23 cellular contexts compared by ENCODE assay signal in genomic region chr7:105512926-105513526, GRCh38. TPM values are rescaled to one million over a fixed set of nuclear protein-coding genes. Genes with fewer than 3 reads are reported as not detected.
A peak's percentile ranks its signal among the peaks of the same experiment; 100 is the strongest.
DNase-seq lines count a peak whose midpoint lies in the region; ATAC-seq, FAIRE-seq and TF ChIP-seq lines count a peak whose summit lies in the region.
"Had no signal": no experiment of that assay in that cellular context is flagged by ENCODE, and none has a peak within 500 bp of the region (broad histone marks: within the 10 kb centered on the region; RNA-seq: fewer than 3 reads in every experiment).

No MANE protein-coding gene starts in this region.

- DNase-seq in activated CD4-positive, alpha-beta T cell treated with anti-CD3 and anti-CD28 coated beads, Interleukin-2, amount 10 ng/mL, durations not matched to agents 24 days and 14 days, result no peak
- DNase-seq in activated CD4-positive, alpha-beta T cell treated with anti-CD3 and anti-CD28 coated beads for 1 hour, result no peak
- peak in 1 of 4 experiments; percentile 11 for DNase-seq in K562 (ENCODE audit: extremely low read depth in 1 of 4, low spot score in 3 of 4)
- DNase-seq in hepatic stellate cell (ENCODE audit: low spot score), result no peak
- no peak for DNase-seq in substantia nigra (lab: John Stamatoyannopoulos, UW)
- DNase-seq: activated CD4-positive, alpha-beta T cell treated with anti-CD3 and anti-CD28 coated beads, Interleukin-2, amount 50 U/mL, for 48 hours; BE2C; dermis blood vessel endothelial cell; NCI-H1417; NCI-H510A; NK-92 treated with Interleukin-12 subunit alpha and Interleukin-12 subunit beta, amount 100 ng/mL, for 24 hours; retina; SJCRH30; spleen; stimulated activated CD4-positive, alpha-beta T cell treated with anti-CD3 and anti-CD28 coated beads, Interleukin-4, amount 100 ng/mL, for 4 hours; T-helper 2 cell had no signal

- H3K4me1 ChIP-seq in ACC112 (ENCODE audit: control insufficient read depth, insufficient read depth, low read length, unreplicated experiment) (peaks cover 12% of the 10 kb centered on the region), KMS-11 (ENCODE audit: low read depth, poor library complexity, severe bottlenecking) (peaks cover 34% of the 10 kb centered on the region), K562 (replicated peaks in 1 of 2; ENCODE audit: control insufficient read depth in 2 of 2, insufficient read depth in 2 of 2, low read length in 2 of 2) (peaks cover 7 to 10% of the 10 kb centered on the region in 2 experiments; a peak in 4 of 5 replicates)
- H3K4me1 ChIP-seq: BE2C had no signal

- POLR2A ChIA-PET in K562 (lab: Yijun Ruan, JAX), result interaction anchor here (0.7 kb wide), 1 partner anchor 165 kb away, joined by 4 read pairs; no protein-coding TSS in a partner anchor

- no TSS peak for BruUV-seq in K562 (replicated peaks; lab: Mats Ljungman, UMichigan)

- CTCF ChIA-PET in K562 (lab: Yijun Ruan, JAX; ENCODE audit: low intra/inter-chr PET ratio), result no interaction called here

- peaks cover 8% of the 10 kb centered on the region; the same call in 1 of the 2 replicates for H3K36me3 ChIP-seq in ACC112 (ENCODE audit: insufficient read depth, low read length)
- H3K36me3 ChIP-seq in KMS-11 (ENCODE audit: insufficient read depth), result no peaks in the 10 kb centered on the region
- H3K36me3 ChIP-seq in K562 (ENCODE audit: control insufficient read depth, insufficient read depth, low read length), result peaks cover 63% of the 10 kb centered on the region

- H3K27me3 Mint-ChIP-seq in activated CD4-positive, alpha-beta T cell treated with anti-CD3 and anti-CD28 coated beads, Interleukin-2, amount 10 ng/mL, durations not matched to agents 24 days and 14 days, result no peaks in the 10 kb centered on the region
- H3K27me3 Mint-ChIP-seq: type B pancreatic cell had no signal

- H4K20me1 ChIP-seq in KMS-11 (ENCODE audit: insufficient read depth) (peaks cover 16% of the 10 kb centered on the region), K562 (replicated peaks; ENCODE audit: control insufficient read depth, insufficient read depth, low read length) (no peaks in the 10 kb centered on the region; the same call in 1 of the 2 replicates)

- H3K4me2 ChIP-seq in KMS-11 (peak overlapping the region; percentile 73), K562 (ENCODE audit: insufficient read depth, low read length) (no peak overlapping the region)

- no peak overlapping the region for H2AFZ ChIP-seq in ACC112 (ENCODE audit: low read length, unreplicated experiment)
- no peak overlapping the region for H2AFZ ChIP-seq in KMS-11 (ENCODE audit: low read depth)
- H2AFZ ChIP-seq in K562 (ENCODE audit: low read depth, low read length), result no peak overlapping the region

- H3K9me3 ChIP-seq in K562 (replicated peaks; ENCODE audit: control insufficient read depth, insufficient read depth, low read depth, low read length), result no peaks in the 10 kb centered on the region
- H3K9me3 ChIP-seq: BE2C, SJCRH30, spleen had no signal

- H3K4me3 Mint-ChIP-seq in activated CD4-positive, alpha-beta T cell treated with anti-CD3 and anti-CD28 coated beads, Interleukin-2, amount 10 ng/mL, durations not matched to agents 24 days and 14 days, result peak overlapping the region; percentile 50
- H3K4me3 Mint-ChIP-seq: type B pancreatic cell had no signal

- H3K27ac ChIP-seq in ACC112 (ENCODE audit: low read depth, low read length) (peak overlapping the region; percentile 8; the same call in 1 of the 2 replicates), KMS-11 (peak overlapping the region; percentile 56; the same call in 1 of the 2 replicates), K562 (ENCODE audit: extremely low read depth, low read depth, low read length) (no peak overlapping the region; the same call in 2 of the 3 replicates), substantia nigra (ENCODE audit: low read depth, low read length, poor library complexity, severe bottlenecking) (no peak overlapping the region)
- H3K27ac ChIP-seq: SJCRH30, spleen had no signal

- TF ChIP-seq CTCF in KMS-11 (conservative IDR thresholded peaks at IDR 0.05; ENCODE audit: low read depth, low read length) (no peak), K562 (IDR thresholded peaks at IDR 0.05 in 2 of 3, conservative IDR thresholded peaks at IDR 0.05 in 1 of 3; ENCODE audit: insufficient read depth in 2 of 3, low read depth in 1 of 3, low read length in 3 of 3) (no peak)

- no peak for TF ChIP-seq RAD21 in K562 (CRISPR knock-in tag; conservative IDR thresholded peaks at IDR 0.05 in 1 of 2, IDR thresholded peaks at IDR 0.05 in 1 of 2)

- peaks cover 29% of the 10 kb centered on the region for H3K36me3 Mint-ChIP-seq in activated CD4-positive, alpha-beta T cell treated with anti-CD3 and anti-CD28 coated beads, Interleukin-2, amount 10 ng/mL, durations not matched to agents 24 days and 14 days (ENCODE audit: low read depth)

- ATAC-seq in K562, result no peak; the same call in 1 of the 3 replicates
- ATAC-seq in HG03432 (IDR thresholded peaks at IDR 0.05; ENCODE audit: unreplicated experiment), result no peak
- ATAC-seq: Panc1 had no signal

- WGBS in K562 (ENCODE audit: insufficient coverage, low coverage, missing lambda C conversion rate), result 68% methylated on average over 4 of the region's 4 CpGs

- no peak for TF ChIP-seq EP300 in K562 (IDR thresholded peaks at IDR 0.05; ENCODE audit: low read length)

- in situ Hi-C loops in K562 (cut with MboI), result no loop called here

- peaks cover 28% of the 10 kb centered on the region for H3K4me1 Mint-ChIP-seq in activated CD4-positive, alpha-beta T cell treated with anti-CD3 and anti-CD28 coated beads, Interleukin-2, amount 10 ng/mL, durations not matched to agents 24 days and 14 days

- no peak for FAIRE-seq in K562 (lab: Jason Lieb, UNC)
- FAIRE-seq: A204.1, D721Med had no signal

- H3K9me3 Mint-ChIP-seq in activated CD4-positive, alpha-beta T cell treated with anti-CD3 and anti-CD28 coated beads, Interleukin-2, amount 10 ng/mL, durations not matched to agents 24 days and 14 days, result no peaks in the 10 kb centered on the region
- H3K9me3 Mint-ChIP-seq: type B pancreatic cell had no signal

- H3K4me3 ChIP-seq in ACC112 (ENCODE audit: low read depth, low read length), result no peak overlapping the region
- no peak overlapping the region for H3K4me3 ChIP-seq in KMS-11 (IDR thresholded peaks at IDR 0.05; ENCODE audit: insufficient read depth, low read depth, low read length)
- H3K4me3 ChIP-seq in K562, result no peak overlapping the region
- H3K4me3 ChIP-seq: SJCRH30, spleen had no signal

- peaks cover 3% of the 10 kb centered on the region for H3K9me1 ChIP-seq in K562 (ENCODE audit: control insufficient read depth, insufficient read depth, low read length)

- H3K79me2 ChIP-seq in ACC112 (ENCODE audit: control insufficient read depth, insufficient read depth, low read length, unreplicated experiment) (peaks cover 58% of the 10 kb centered on the region), KMS-11 (ENCODE audit: insufficient read depth, low read depth) (peaks cover 79% of the 10 kb centered on the region), K562 (ENCODE audit: control insufficient read depth, insufficient read depth, low read length) (peaks cover 84% of the 10 kb centered on the region)

- H3K27ac Mint-ChIP-seq in activated CD4-positive, alpha-beta T cell treated with anti-CD3 and anti-CD28 coated beads, Interleukin-2, amount 10 ng/mL, durations not matched to agents 24 days and 14 days, result peak overlapping the region; percentile 84

- intact Hi-C loops in activated CD4-positive, alpha-beta T cell treated with anti-CD3 and anti-CD28 coated beads, Interleukin-2, amount 10 ng/mL, durations not matched to agents 24 days and 14 days (cut with micrococcal nuclease), result no loop called here
- intact Hi-C loops in K562 (cut with micrococcal nuclease), result no loop called here

- no peak for TF ChIP-seq POLR2A in K562 (conservative IDR thresholded peaks at IDR 0.05)

- H3K9ac ChIP-seq in KMS-11 (no peak overlapping the region), K562 (ENCODE audit: insufficient read depth in 1 of 2, low read depth in 2 of 2, low read length in 2 of 2) (peak overlapping the region in 1 of 2 experiments; percentile 9; a peak in 1 of 4 replicates)

- H3K27me3 ChIP-seq in ACC112 (ENCODE audit: insufficient read depth, low read length) (no peaks in the 10 kb centered on the region), KMS-11 (ENCODE audit: insufficient read depth, low read depth) (no peaks in the 10 kb centered on the region), K562 (ENCODE audit: control insufficient read depth in 2 of 2, insufficient read depth in 2 of 2, low read length in 2 of 2) (no peaks in the 10 kb centered on the region)
- H3K27me3 ChIP-seq: BE2C, SJCRH30, spleen had no signal

RNA-seq across cellular contexts. Expression of gene PUS7, which starts 9.0 kb away (rescaled TPM):
- total RNA-seq in activated CD4-positive, alpha-beta T cell treated with anti-CD3 and anti-CD28 coated beads, Interleukin-2, amount 10 ng/mL, durations not matched to agents 24 days and 14 days, result 51.9 and 54.5 TPM in 2 replicates
- total RNA-seq in K562 (2011; cell fraction: chromatin; rRNA removed; ENCODE audit: low replicate concordance), result 50.2 and 144 TPM in 2 replicates
- 23.0 and 30.7 TPM in 2 replicates for total RNA-seq in K562 (2011; cell fraction: nucleolus; rRNA removed)
- 50.8 and 52.5 TPM in 2 replicates for total RNA-seq in K562 (2011; cell fraction: nucleoplasm; rRNA removed)
- total RNA-seq in K562 (2014; rRNA removed) (62.0 and 63.4 TPM in 2 replicates), K562 (2014; rRNA removed; fragmentation: Illumina TruSeq; extraction: Trizol) (92.9 and 102 TPM in 2 replicates), K562 (2015; rRNA removed; fragmentation: Illumina TruSeq; extraction: Trizol) (85.5 and 95.6 TPM in 2 replicates), K562 (2021) (64.4 and 64.9 TPM in 2 replicates)
- polyA plus RNA-seq in K562 (2011; rRNA removed) (31.2 and 53.8 TPM in 2 replicates), K562 (2014; fragmentation: Illumina TruSeq; extraction: Trizol) (61.0 and 77.6 TPM in 2 replicates), K562 (2014; fragmentation: Nextera tagmentation; extraction: Ambion mirVana) (10 to 100 TPM; 15.1 to 17.1 TPM), K562 (2014; rRNA removed) (60.7 and 63.2 TPM in 2 replicates)
- polyA plus RNA-seq in K562 (2011; cell fraction: cytosol; rRNA removed), result 13.9 and 14.8 TPM in 2 replicates
- 19.9 and 27.3 TPM in 2 replicates for polyA plus RNA-seq in K562 (2011; cell fraction: nucleus; rRNA removed)
- polyA plus RNA-seq in K562 (2012), result 19.0 and 31.0 TPM in 2 replicates
- polyA minus RNA-seq in K562 (2011; rRNA and poly(A)+ RNA removed), result 67.5 and 76.6 TPM in 2 replicates
- 16.7 and 30.6 TPM in 2 replicates for polyA minus RNA-seq in K562 (2011; cell fraction: cytosol; rRNA and poly(A)+ RNA removed)
- polyA minus RNA-seq in K562 (2011; cell fraction: nucleus; rRNA and poly(A)+ RNA removed), result 17.5 and 22.9 TPM in 2 replicates

RNA-seq across cellular contexts. Expression of gene RINT1, which starts 19.0 kb away (rescaled TPM):
- total RNA-seq in activated CD4-positive, alpha-beta T cell treated with anti-CD3 and anti-CD28 coated beads, Interleukin-2, amount 10 ng/mL, durations not matched to agents 24 days and 14 days, result 28.5 and 29.4 TPM in 2 replicates
- 105 and 215 TPM in 2 replicates for total RNA-seq in K562 (2011; cell fraction: chromatin; rRNA removed; ENCODE audit: low replicate concordance)
- 59.2 and 60.8 TPM in 2 replicates for total RNA-seq in K562 (2011; cell fraction: nucleolus; rRNA removed)
- total RNA-seq in K562 (2011; cell fraction: nucleoplasm; rRNA removed), result 72.0 and 74.5 TPM in 2 replicates
- total RNA-seq in K562 (2014; rRNA removed) (27.4 and 29.5 TPM in 2 replicates), K562 (2014; rRNA removed; fragmentation: Illumina TruSeq; extraction: Trizol) (24.8 and 27.8 TPM in 2 replicates), K562 (2015; rRNA removed; fragmentation: Illumina TruSeq; extraction: Trizol) (22.7 and 22.9 TPM in 2 replicates), K562 (2021) (51.0 and 52.1 TPM in 2 replicates)
- polyA plus RNA-seq in K562 (2011; rRNA removed) (56.1 and 74.3 TPM in 2 replicates), K562 (2014; fragmentation: Illumina TruSeq; extraction: Trizol) (39.6 and 45.5 TPM in 2 replicates), K562 (2014; fragmentation: Nextera tagmentation; extraction: Ambion mirVana) (10 to 100 TPM; 21.3 to 27.4 TPM), K562 (2014; rRNA removed) (42.9 and 44.5 TPM in 2 replicates)
- polyA plus RNA-seq in K562 (2011; cell fraction: cytosol; rRNA removed), result 14.2 and 19.3 TPM in 2 replicates
- 67.2 and 79.7 TPM in 2 replicates for polyA plus RNA-seq in K562 (2011; cell fraction: nucleus; rRNA removed)
- 27.7 and 28.9 TPM in 2 replicates for polyA plus RNA-seq in K562 (2012)
- 68.0 and 99.5 TPM in 2 replicates for polyA minus RNA-seq in K562 (2011; rRNA and poly(A)+ RNA removed)
- polyA minus RNA-seq in K562 (2011; cell fraction: cytosol; rRNA and poly(A)+ RNA removed), result 32.6 and 37.4 TPM in 2 replicates
- polyA minus RNA-seq in K562 (2011; cell fraction: nucleus; rRNA and poly(A)+ RNA removed), result 28.3 and 41.3 TPM in 2 replicates

Comparison
In these comparisons a context has a peak if more than half of its experiments do, and no peak if none do; other contexts are left out.
1. H3K27ac ChIP-seq: peak in ACC112 (single experiment) and KMS-11 (single experiment); none in K562 (single experiment) and substantia nigra (single experiment).